ENCODE assay signal across 2 cellular contexts in the genomic region with DNA sequence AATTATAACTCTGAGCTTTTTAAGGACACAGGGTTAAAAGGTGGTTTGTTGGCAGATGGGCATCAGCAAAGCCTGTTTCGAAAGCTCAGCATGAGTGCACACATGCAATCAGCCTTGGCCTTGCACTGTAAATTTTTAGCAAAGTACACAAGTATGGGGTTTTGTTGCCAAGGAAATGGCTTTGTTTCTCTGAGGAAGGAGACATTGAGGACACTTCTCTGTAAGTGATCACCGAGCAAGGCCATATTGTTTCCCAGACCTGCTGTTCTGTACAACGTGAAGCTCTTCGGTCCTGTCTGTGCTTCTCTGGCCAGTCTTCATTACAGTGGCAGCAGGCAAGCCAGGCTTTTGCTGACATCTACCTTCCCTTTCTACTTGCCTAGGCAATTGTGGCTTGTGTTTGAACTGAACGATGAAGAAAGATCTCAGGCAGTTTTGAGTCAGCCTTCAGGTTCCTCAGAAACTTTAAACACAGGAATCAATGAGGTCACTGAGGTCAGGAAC.
TF ChIP-seq lines count a peak whose summit lies in the region.

No MANE protein-coding gene starts in this region.

TF ChIP-seq in GM12878, 131 proteins besides CTCF, POLR2A, EP300 and RAD21:
- TF ChIP-seq CHD2 (IDR thresholded peaks at IDR 0.05; ENCODE audit: borderline replicate concordance, low read depth, low read length), result no peak
- TF ChIP-seq, protein P1, sequence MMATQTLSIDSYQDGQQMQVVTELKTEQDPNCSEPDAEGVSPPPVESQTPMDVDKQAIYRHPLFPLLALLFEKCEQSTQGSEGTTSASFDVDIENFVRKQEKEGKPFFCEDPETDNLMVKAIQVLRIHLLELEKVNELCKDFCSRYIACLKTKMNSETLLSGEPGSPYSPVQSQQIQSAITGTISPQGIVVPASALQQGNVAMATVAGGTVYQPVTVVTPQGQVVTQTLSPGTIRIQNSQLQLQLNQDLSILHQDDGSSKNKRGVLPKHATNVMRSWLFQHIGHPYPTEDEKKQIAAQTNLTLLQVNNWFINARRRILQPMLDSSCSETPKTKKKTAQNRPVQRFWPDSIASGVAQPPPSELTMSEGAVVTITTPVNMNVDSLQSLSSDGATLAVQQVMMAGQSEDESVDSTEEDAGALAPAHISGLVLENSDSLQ (IDR thresholded peaks at IDR 0.05), result no peak
- TF ChIP-seq, protein P2, sequence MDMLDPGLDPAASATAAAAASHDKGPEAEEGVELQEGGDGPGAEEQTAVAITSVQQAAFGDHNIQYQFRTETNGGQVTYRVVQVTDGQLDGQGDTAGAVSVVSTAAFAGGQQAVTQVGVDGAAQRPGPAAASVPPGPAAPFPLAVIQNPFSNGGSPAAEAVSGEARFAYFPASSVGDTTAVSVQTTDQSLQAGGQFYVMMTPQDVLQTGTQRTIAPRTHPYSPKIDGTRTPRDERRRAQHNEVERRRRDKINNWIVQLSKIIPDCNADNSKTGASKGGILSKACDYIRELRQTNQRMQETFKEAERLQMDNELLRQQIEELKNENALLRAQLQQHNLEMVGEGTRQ (IDR thresholded peaks at IDR 0.05; ENCODE audit: borderline replicate concordance, low read depth, low read length), result no peak
- no peak for TF ChIP-seq SREBF1 (IDR thresholded peaks at IDR 0.05; ENCODE audit: low read length)
- no peak for TF ChIP-seq ASH2L (IDR thresholded peaks at IDR 0.05; ENCODE audit: borderline replicate concordance, low read depth)
- TF ChIP-seq CBX3 (IDR thresholded peaks at IDR 0.05; ENCODE audit: borderline replicate concordance, low read depth), result no peak
- TF ChIP-seq SPI1 (IDR thresholded peaks at IDR 0.05; ENCODE audit: borderline replicate concordance, insufficient read depth, low read depth, low read length), result no peak
- TF ChIP-seq CHD1 (IDR thresholded peaks at IDR 0.05; ENCODE audit: low read depth, low read length), result no peak

TF ChIP-seq in HepG2, 621 proteins besides CTCF, POLR2A, EP300 and RAD21:
- TF ChIP-seq SOX5 (CRISPR knock-in tag; IDR thresholded peaks at IDR 0.05; ENCODE audit: borderline replicate concordance) (0 out of 2 replicates have a peak, but pooled peaks have one; percentile 14), ZNF17 (CRISPR knock-in tag; IDR thresholded peaks at IDR 0.05) (no peak), GATAD2A (CRISPR knock-in tag; IDR thresholded peaks at IDR 0.05) (peak; percentile 54), ZBTB3 (CRISPR knock-in tag; IDR thresholded peaks at IDR 0.05; ENCODE audit: borderline replicate concordance, low read depth) (no peak), STAG1 (CRISPR knock-in tag; IDR thresholded peaks at IDR 0.05) (no peak), SOX6 (IDR thresholded peaks at IDR 0.05) (no peak), SOX6 (CRISPR knock-in tag; IDR thresholded peaks at IDR 0.05) (peak; percentile 58), ZNF672 (CRISPR knock-in tag; IDR thresholded peaks at IDR 0.05) (no peak), CEBPB (IDR thresholded peaks at IDR 0.05; ENCODE audit: borderline replicate concordance, low read depth, low read length) (peak; percentile 45; the same call in 1 of the 2 replicates), ZNF335 (CRISPR knock-in tag; IDR thresholded peaks at IDR 0.05) (0 out of 2 replicates have a peak, but pooled peaks have one; percentile 43), KLF12 (CRISPR knock-in tag; IDR thresholded peaks at IDR 0.05; ENCODE audit: borderline replicate concordance) (no peak), NFKB2 (CRISPR knock-in tag; IDR thresholded peaks at IDR 0.05; ENCODE audit: borderline replicate concordance) (no peak), FOXA1 (IDR thresholded peaks at IDR 0.05) (no peak), FOXA1 (CRISPR knock-in tag; IDR thresholded peaks at IDR 0.05) (peak; percentile 53; the same call in 1 of the 2 replicates), NR2F2 (IDR thresholded peaks at IDR 0.05; ENCODE audit: borderline replicate concordance, low read depth) (0 out of 2 replicates have a peak, but pooled peaks have one; percentile 47), MIER2 (CRISPR knock-in tag; IDR thresholded peaks at IDR 0.05) (0 out of 2 replicates have a peak, but pooled peaks have one; percentile 8), SOX13 (IDR thresholded peaks at IDR 0.05) (no peak), SOX13 (CRISPR knock-in tag; conservative IDR thresholded peaks at IDR 0.05 in 1 of 2, IDR thresholded peaks at IDR 0.05 in 1 of 2) (peak in 1 of 2 experiments; percentile 18; a peak in 1 of 4 replicates), ZSCAN30 (CRISPR knock-in tag; IDR thresholded peaks at IDR 0.05) (no peak), RFX3 (CRISPR knock-in tag; IDR thresholded peaks at IDR 0.05) (peak; percentile 37; the same call in 1 of the 2 replicates), IRF2 (CRISPR knock-in tag; IDR thresholded peaks at IDR 0.05) (peak; percentile 47; the same call in 1 of the 2 replicates), HNF1A (IDR thresholded peaks at IDR 0.05; ENCODE audit: low read depth) (no peak), HNF1A (CRISPR knock-in tag; IDR thresholded peaks at IDR 0.05; ENCODE audit: borderline replicate concordance) (no peak), ZFP41 (CRISPR knock-in tag; IDR thresholded peaks at IDR 0.05; ENCODE audit: borderline replicate concordance) (no peak), HIC2 (CRISPR knock-in tag; IDR thresholded peaks at IDR 0.05; ENCODE audit: low read depth) (0 out of 2 replicates have a peak, but pooled peaks have one; percentile 25), ZNF292 (CRISPR knock-in tag; IDR thresholded peaks at IDR 0.05; ENCODE audit: borderline replicate concordance, low read depth) (0 out of 2 replicates have a peak, but pooled peaks have one; percentile 23), FOXA3 (CRISPR knock-in tag; IDR thresholded peaks at IDR 0.05) (peak; percentile 43; the same call in 1 of the 2 replicates), GPN1 (CRISPR knock-in tag; IDR thresholded peaks at IDR 0.05; ENCODE audit: borderline replicate concordance) (no peak), RBAK (CRISPR knock-in tag; IDR thresholded peaks at IDR 0.05) (0 out of 2 replicates have a peak, but pooled peaks have one; percentile 54), THRA (CRISPR knock-in tag; IDR thresholded peaks at IDR 0.05; ENCODE audit: borderline replicate concordance) (0 out of 2 replicates have a peak, but pooled peaks have one; percentile 22), SALL1 (CRISPR knock-in tag; IDR thresholded peaks at IDR 0.05) (peak; percentile 25), RFX1 (IDR thresholded peaks at IDR 0.05) (peak; percentile 42; the same call in 1 of the 2 replicates), NR2F6 (IDR thresholded peaks at IDR 0.05) (peak; percentile 48), NR2F6 (CRISPR knock-in tag; IDR thresholded peaks at IDR 0.05) (no peak), ATM (IDR thresholded peaks at IDR 0.05; ENCODE audit: borderline replicate concordance) (no peak), BCL6 (CRISPR knock-in tag; IDR thresholded peaks at IDR 0.05) (peak; percentile 35; the same call in 1 of the 2 replicates), GFI1 (CRISPR knock-in tag; IDR thresholded peaks at IDR 0.05; ENCODE audit: borderline replicate concordance) (no peak)
- TF ChIP-seq, protein P3, sequence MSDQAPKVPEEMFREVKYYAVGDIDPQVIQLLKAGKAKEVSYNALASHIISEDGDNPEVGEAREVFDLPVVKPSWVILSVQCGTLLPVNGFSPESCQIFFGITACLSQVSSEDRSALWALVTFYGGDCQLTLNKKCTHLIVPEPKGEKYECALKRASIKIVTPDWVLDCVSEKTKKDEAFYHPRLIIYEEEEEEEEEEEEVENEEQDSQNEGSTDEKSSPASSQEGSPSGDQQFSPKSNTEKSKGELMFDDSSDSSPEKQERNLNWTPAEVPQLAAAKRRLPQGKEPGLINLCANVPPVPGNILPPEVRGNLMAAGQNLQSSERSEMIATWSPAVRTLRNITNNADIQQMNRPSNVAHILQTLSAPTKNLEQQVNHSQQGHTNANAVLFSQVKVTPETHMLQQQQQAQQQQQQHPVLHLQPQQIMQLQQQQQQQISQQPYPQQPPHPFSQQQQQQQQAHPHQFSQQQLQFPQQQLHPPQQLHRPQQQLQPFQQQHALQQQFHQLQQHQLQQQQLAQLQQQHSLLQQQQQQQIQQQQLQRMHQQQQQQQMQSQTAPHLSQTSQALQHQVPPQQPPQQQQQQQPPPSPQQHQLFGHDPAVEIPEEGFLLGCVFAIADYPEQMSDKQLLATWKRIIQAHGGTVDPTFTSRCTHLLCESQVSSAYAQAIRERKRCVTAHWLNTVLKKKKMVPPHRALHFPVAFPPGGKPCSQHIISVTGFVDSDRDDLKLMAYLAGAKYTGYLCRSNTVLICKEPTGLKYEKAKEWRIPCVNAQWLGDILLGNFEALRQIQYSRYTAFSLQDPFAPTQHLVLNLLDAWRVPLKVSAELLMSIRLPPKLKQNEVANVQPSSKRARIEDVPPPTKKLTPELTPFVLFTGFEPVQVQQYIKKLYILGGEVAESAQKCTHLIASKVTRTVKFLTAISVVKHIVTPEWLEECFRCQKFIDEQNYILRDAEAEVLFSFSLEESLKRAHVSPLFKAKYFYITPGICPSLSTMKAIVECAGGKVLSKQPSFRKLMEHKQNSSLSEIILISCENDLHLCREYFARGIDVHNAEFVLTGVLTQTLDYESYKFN (CRISPR knock-in tag; conservative IDR thresholded peaks at IDR 0.05), result peak; percentile 30; the same call in 1 of the 2 replicates
- TF ChIP-seq, protein P4, sequence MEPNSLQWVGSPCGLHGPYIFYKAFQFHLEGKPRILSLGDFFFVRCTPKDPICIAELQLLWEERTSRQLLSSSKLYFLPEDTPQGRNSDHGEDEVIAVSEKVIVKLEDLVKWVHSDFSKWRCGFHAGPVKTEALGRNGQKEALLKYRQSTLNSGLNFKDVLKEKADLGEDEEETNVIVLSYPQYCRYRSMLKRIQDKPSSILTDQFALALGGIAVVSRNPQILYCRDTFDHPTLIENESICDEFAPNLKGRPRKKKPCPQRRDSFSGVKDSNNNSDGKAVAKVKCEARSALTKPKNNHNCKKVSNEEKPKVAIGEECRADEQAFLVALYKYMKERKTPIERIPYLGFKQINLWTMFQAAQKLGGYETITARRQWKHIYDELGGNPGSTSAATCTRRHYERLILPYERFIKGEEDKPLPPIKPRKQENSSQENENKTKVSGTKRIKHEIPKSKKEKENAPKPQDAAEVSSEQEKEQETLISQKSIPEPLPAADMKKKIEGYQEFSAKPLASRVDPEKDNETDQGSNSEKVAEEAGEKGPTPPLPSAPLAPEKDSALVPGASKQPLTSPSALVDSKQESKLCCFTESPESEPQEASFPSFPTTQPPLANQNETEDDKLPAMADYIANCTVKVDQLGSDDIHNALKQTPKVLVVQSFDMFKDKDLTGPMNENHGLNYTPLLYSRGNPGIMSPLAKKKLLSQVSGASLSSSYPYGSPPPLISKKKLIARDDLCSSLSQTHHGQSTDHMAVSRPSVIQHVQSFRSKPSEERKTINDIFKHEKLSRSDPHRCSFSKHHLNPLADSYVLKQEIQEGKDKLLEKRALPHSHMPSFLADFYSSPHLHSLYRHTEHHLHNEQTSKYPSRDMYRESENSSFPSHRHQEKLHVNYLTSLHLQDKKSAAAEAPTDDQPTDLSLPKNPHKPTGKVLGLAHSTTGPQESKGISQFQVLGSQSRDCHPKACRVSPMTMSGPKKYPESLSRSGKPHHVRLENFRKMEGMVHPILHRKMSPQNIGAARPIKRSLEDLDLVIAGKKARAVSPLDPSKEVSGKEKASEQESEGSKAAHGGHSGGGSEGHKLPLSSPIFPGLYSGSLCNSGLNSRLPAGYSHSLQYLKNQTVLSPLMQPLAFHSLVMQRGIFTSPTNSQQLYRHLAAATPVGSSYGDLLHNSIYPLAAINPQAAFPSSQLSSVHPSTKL (CRISPR knock-in tag; IDR thresholded peaks at IDR 0.05), result peak; percentile 49
